10 cellular contexts compared by ENCODE assay signal in the genomic region with DNA sequence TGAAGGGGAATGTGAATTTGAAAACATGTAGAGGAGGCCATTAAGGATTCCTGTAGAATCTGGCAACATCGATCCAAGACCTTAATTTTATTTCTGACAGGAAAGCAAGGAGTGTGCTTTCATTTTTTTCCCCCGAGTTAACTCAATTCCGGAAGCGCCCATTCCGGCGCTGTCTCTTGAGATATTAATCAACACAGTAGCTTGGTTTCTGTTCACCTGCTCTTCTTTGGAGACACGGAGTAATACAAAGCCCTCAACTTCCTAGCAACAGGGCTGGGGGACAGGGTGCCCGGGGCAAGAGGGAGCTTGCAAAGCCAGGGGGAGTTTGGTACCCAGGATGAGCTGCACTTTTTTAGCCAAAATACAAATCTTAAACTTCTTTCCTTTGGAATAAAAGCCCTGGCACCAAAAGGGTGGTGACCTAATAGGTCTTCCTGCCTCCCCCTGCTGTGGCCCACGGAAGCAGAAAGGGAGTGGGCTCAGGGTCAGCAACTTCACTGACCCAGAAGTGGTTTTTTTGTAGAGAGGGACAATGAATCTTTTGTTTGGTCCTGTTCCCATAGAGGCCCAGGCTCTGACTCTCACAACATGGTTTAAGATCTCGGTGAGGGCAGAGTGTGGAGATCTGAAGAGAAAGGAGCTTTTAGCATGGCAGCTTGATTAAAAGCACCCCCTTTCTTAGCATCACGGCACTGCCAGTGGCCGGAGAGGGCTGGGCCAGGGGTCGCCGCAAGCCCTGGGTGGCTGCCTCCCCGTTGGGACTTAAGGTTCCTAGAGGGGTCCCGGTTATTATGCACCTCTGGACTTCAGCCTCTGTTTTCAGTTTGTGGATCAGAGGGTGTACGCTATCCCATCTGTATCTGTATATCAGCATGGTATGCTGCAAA.
DNase-seq lines count a peak whose midpoint lies in the region; ATAC-seq and TF ChIP-seq lines count a peak whose summit lies in the region.
"Had no signal": no experiment of that assay in that cellular context is flagged by ENCODE, and none has a peak within 500 bp of the region (broad histone marks: within the 10 kb centered on the region; RNA-seq: fewer than 3 reads in every experiment).

No MANE protein-coding gene starts in this region.

- peak overlapping the region; percentile 64 for H3K27ac Mint-ChIP-seq in GM23338
- no peak overlapping the region for H3K27ac Mint-ChIP-seq in activated naive CD8-positive, alpha-beta T cell

- H3K9me3 ChIP-seq in BE2C (no peaks in the 10 kb centered on the region), lower lobe of right lung (no peaks in the 10 kb centered on the region), tibial artery (no peaks in the 10 kb centered on the region)
- H3K9me3 ChIP-seq: gastroesophageal sphincter had no signal

- H3K36me3 ChIP-seq in BE2C (no peaks in the 10 kb centered on the region; the same call in 1 of the 2 replicates), GM23338 (ENCODE audit: insufficient read depth) (no peaks in the 10 kb centered on the region), lower lobe of right lung (no peaks in the 10 kb centered on the region), tibial artery (no peaks in the 10 kb centered on the region)

- H3K4me3 Mint-ChIP-seq in GM23338 = no peak overlapping the region
- H3K4me3 Mint-ChIP-seq in activated naive CD8-positive, alpha-beta T cell = peak overlapping the region; percentile 48

- H3K27me3 ChIP-seq in BE2C = no peaks in the 10 kb centered on the region
- H3K27me3 ChIP-seq in GM23338 (ENCODE audit: insufficient read depth) = no peaks in the 10 kb centered on the region
- no peaks in the 10 kb centered on the region for H3K27me3 ChIP-seq in lower lobe of right lung (ENCODE audit: low read depth)
- H3K27me3 ChIP-seq in tibial artery = no peaks in the 10 kb centered on the region
- H3K27me3 ChIP-seq: gastroesophageal sphincter had no signal

- no peaks in the 10 kb centered on the region for H3K27me3 Mint-ChIP-seq in GM23338 (ENCODE audit: insufficient read depth, low read depth, poor library complexity)
- no peaks in the 10 kb centered on the region for H3K27me3 Mint-ChIP-seq in activated naive CD8-positive, alpha-beta T cell

- intact Hi-C loops in lower lobe of right lung (cut with DNase I) (no loop called here), tibial artery (cut with DNase I; ENCODE audit: low total_unique reads) (no loop called here)

- no peaks in the 10 kb centered on the region for H3K36me3 Mint-ChIP-seq in GM23338 (ENCODE audit: low read depth)
- H3K36me3 Mint-ChIP-seq in activated naive CD8-positive, alpha-beta T cell = peaks cover 2% of the 10 kb centered on the region

- H2AFZ ChIP-seq in GM23338 = no peak overlapping the region

- no peaks in the 10 kb centered on the region for H3K79me2 ChIP-seq in GM23338 (replicated peaks; ENCODE audit: insufficient read depth)

- H3K9me3 Mint-ChIP-seq in GM23338 = no peaks in the 10 kb centered on the region
- no peaks in the 10 kb centered on the region for H3K9me3 Mint-ChIP-seq in activated naive CD8-positive, alpha-beta T cell (ENCODE audit: low read depth)

- peak; percentile 44 for ATAC-seq in GM23338
- ATAC-seq in lower lobe of right lung = no peak
- no peak for ATAC-seq in HG02884 (IDR thresholded peaks at IDR 0.05; ENCODE audit: unreplicated experiment)
- ATAC-seq: gastroesophageal sphincter had no signal

- peaks cover 81% of the 10 kb centered on the region for H3K4me1 ChIP-seq in BE2C
- peaks cover 7% of the 10 kb centered on the region; the same call in 1 of the 2 replicates for H3K4me1 ChIP-seq in GM23338 (ENCODE audit: insufficient read depth)
- H3K4me1 ChIP-seq in lower lobe of right lung = peaks cover 4% of the 10 kb centered on the region
- peaks cover 0 to 15% (median 2%) of the 10 kb centered on the region in 4 donors for H3K4me1 ChIP-seq in tibial artery

- H3K4me1 Mint-ChIP-seq in GM23338 = peaks cover 32% of the 10 kb centered on the region
- H3K4me1 Mint-ChIP-seq in activated naive CD8-positive, alpha-beta T cell (ENCODE audit: low read depth) = peaks cover 33% of the 10 kb centered on the region

- H3K9me2 ChIP-seq in GM23338 (ENCODE audit: insufficient read depth) = no peaks in the 10 kb centered on the region; the same call in 1 of the 2 replicates

- H3K27ac ChIP-seq in GM23338 (ENCODE audit: low read depth) (no peak overlapping the region), lower lobe of right lung (peak overlapping the region; percentile 36), tibial artery (no peak overlapping the region)

- H3K4me3 ChIP-seq in BE2C (ENCODE audit: low read depth, low read length) = peak overlapping the region; percentile 22; the same call in 1 of the 2 replicates
- H3K4me3 ChIP-seq in GM23338 = no peak overlapping the region
- H3K4me3 ChIP-seq in lower lobe of right lung = no peak overlapping the region
- no peak overlapping the region for H3K4me3 ChIP-seq in tibial artery
- H3K4me3 ChIP-seq: gastroesophageal sphincter had no signal

- no peak for TF ChIP-seq CTCF in BE2C (IDR thresholded peaks at IDR 0.05; ENCODE audit: low read depth, low read length)
- TF ChIP-seq CTCF in GM23338 (conservative IDR thresholded peaks at IDR 0.05; ENCODE audit: low read depth in 2 of 2) = no peak
- no peak for TF ChIP-seq CTCF in lower lobe of right lung (IDR thresholded peaks at IDR 0.05)
- no peak for TF ChIP-seq CTCF in tibial artery (IDR thresholded peaks at IDR 0.05)

- no peaks in the 10 kb centered on the region for H3F3A ChIP-seq in GM23338 (replicated peaks; ENCODE audit: low read depth)

- H3K4me2 ChIP-seq in GM23338 = no peak overlapping the region

- DNase-seq in BE2C (peak; percentile 68), GM23338 (ENCODE audit: low spot score) (no peak), lower lobe of right lung (no peak), tibial artery (no peak), NCI-H510A (lab: John Stamatoyannopoulos, UW) (no peak), HuH-7.5 (ENCODE audit: low spot score) (no peak)
- DNase-seq: NCI-H187 had no signal

- peaks cover 3% of the 10 kb centered on the region; the same call in 1 of the 2 replicates for H4K20me1 ChIP-seq in GM23338 (replicated peaks; ENCODE audit: insufficient read depth)

TF ChIP-seq in GM23338, 12 proteins besides CTCF, POLR2A, EP300 and RAD21:
- TF ChIP-seq CREB1 (CRISPR knock-in tag; IDR thresholded peaks at IDR 0.05; ENCODE audit: low read depth) = no peak
- no peak for TF ChIP-seq ZNF331 (CRISPR knock-in tag; IDR thresholded peaks at IDR 0.05; ENCODE audit: low read depth)
- TF ChIP-seq, protein P1, sequence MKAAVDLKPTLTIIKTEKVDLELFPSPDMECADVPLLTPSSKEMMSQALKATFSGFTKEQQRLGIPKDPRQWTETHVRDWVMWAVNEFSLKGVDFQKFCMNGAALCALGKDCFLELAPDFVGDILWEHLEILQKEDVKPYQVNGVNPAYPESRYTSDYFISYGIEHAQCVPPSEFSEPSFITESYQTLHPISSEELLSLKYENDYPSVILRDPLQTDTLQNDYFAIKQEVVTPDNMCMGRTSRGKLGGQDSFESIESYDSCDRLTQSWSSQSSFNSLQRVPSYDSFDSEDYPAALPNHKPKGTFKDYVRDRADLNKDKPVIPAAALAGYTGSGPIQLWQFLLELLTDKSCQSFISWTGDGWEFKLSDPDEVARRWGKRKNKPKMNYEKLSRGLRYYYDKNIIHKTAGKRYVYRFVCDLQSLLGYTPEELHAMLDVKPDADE (IDR thresholded peaks at IDR 0.05) = no peak
- TF ChIP-seq, protein P2, sequence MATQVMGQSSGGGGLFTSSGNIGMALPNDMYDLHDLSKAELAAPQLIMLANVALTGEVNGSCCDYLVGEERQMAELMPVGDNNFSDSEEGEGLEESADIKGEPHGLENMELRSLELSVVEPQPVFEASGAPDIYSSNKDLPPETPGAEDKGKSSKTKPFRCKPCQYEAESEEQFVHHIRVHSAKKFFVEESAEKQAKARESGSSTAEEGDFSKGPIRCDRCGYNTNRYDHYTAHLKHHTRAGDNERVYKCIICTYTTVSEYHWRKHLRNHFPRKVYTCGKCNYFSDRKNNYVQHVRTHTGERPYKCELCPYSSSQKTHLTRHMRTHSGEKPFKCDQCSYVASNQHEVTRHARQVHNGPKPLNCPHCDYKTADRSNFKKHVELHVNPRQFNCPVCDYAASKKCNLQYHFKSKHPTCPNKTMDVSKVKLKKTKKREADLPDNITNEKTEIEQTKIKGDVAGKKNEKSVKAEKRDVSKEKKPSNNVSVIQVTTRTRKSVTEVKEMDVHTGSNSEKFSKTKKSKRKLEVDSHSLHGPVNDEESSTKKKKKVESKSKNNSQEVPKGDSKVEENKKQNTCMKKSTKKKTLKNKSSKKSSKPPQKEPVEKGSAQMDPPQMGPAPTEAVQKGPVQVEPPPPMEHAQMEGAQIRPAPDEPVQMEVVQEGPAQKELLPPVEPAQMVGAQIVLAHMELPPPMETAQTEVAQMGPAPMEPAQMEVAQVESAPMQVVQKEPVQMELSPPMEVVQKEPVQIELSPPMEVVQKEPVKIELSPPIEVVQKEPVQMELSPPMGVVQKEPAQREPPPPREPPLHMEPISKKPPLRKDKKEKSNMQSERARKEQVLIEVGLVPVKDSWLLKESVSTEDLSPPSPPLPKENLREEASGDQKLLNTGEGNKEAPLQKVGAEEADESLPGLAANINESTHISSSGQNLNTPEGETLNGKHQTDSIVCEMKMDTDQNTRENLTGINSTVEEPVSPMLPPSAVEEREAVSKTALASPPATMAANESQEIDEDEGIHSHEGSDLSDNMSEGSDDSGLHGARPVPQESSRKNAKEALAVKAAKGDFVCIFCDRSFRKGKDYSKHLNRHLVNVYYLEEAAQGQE (IDR thresholded peaks at IDR 0.05; ENCODE audit: unreplicated experiment) = no peak
- TF ChIP-seq NANOG (IDR thresholded peaks at IDR 0.05; ENCODE audit: borderline replicate concordance) = no peak
TF ChIP-seq in GM23338: peak in this region for 0.
